In the genomic region with DNA sequence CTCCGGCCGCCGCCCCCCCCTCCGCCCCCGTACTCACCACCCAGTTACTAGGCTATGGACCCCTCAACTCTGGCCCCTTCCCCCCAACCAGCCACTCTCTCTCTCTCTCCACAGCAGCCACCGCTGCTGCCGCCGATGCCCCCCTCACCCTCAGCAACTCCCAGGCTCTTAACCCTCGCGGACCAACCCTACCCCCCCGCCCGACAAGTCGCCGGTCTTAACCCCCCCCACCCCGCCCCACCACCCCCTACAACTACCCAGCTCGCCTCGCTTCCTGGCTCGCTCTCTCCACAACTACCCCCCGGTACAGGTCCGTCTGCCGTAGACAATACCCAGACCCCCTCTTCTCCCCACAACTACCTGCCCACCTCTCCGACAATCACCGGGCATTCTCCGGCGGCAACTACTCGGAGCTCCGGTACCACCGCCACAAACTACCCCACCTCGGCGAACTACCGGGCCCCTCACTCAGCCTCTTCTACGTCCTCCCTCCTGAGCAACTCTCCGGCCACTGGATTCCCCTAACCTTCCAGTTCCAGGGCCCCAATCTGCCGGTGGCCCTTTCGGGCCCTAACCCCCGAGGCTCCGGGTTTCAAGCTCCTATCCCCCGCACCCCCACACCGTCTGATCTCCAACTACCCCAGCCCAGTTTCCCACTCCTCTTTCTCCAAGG, we compare ENCODE assay signal across 8 cellular contexts. TPM values are rescaled to one million over a fixed set of nuclear protein-coding genes. Genes with fewer than 3 reads are reported as not detected.
DNase-seq lines count a peak whose midpoint lies in the region; TF ChIP-seq lines count a peak whose summit lies in the region.

No MANE protein-coding gene starts in this region.

- H3K4me3 ChIP-seq in choroid plexus epithelial cell (ENCODE audit: low read depth, low read length) (peak overlapping the region; percentile 89), mesenchymal stem cell (ENCODE audit: insufficient read depth in 1 of 2, low read depth in 1 of 2, low read length in 2 of 2) (peak overlapping the region; percentile 95 to 96)

- peak overlapping the region; percentile 86 for H4K8ac ChIP-seq in mesenchymal stem cell (ENCODE audit: low read length)

- peak overlapping the region; percentile 92 for H4K91ac ChIP-seq in mesenchymal stem cell (ENCODE audit: low read length)

- peak overlapping the region; percentile 99 for H3K9ac ChIP-seq in mesenchymal stem cell (ENCODE audit: low read length)

- no peaks in the 10 kb centered on the region for H3K27me3 ChIP-seq in mesenchymal stem cell (ENCODE audit: control insufficient read depth in 1 of 2, insufficient read depth in 1 of 2, low read length in 2 of 2)

- peak overlapping the region; percentile 88 to 94 for H3K18ac ChIP-seq in mesenchymal stem cell (ENCODE audit: low read depth in 1 of 2, low read length in 2 of 2)

- peaks cover 34 to 44% of the 10 kb centered on the region in 2 experiments for H3K36me3 ChIP-seq in mesenchymal stem cell (ENCODE audit: control insufficient read depth in 1 of 2, insufficient read depth in 2 of 2, low read depth in 1 of 2, low read length in 2 of 2)

- peak overlapping the region; percentile 90 to 97 for H3K4ac ChIP-seq in mesenchymal stem cell (ENCODE audit: low read depth in 1 of 2, low read length in 2 of 2)

- peak overlapping the region; percentile 94 for H2BK5ac ChIP-seq in mesenchymal stem cell (ENCODE audit: low read depth, low read length, poor library complexity, severe bottlenecking)

- peak overlapping the region; percentile 97 for H3K27ac Mint-ChIP-seq in type B pancreatic cell

- peak overlapping the region; percentile 57 to 97 for H3K23ac ChIP-seq in mesenchymal stem cell (ENCODE audit: low read length in 2 of 2)

- H3K4me1 ChIP-seq in mesenchymal stem cell (ENCODE audit: control insufficient read depth, insufficient read depth, low read depth, low read length), result peaks cover 36% of the 10 kb centered on the region

- H3K4me3 Mint-ChIP-seq in type B pancreatic cell, result peak overlapping the region; percentile 98

- H3K79me1 ChIP-seq in mesenchymal stem cell (replicated peaks; ENCODE audit: low read length, poor library complexity, severe bottlenecking), result peaks cover 8% of the 10 kb centered on the region

- H3K27me3 Mint-ChIP-seq in type B pancreatic cell, result peaks cover 4% of the 10 kb centered on the region

- H2BK12ac ChIP-seq in mesenchymal stem cell (ENCODE audit: low read length in 2 of 2), result peak overlapping the region; percentile 15 to 69

- H3K4me1 Mint-ChIP-seq in type B pancreatic cell (ENCODE audit: unreplicated experiment), result peaks cover 38% of the 10 kb centered on the region

- DNase-seq in GM03348 (ENCODE audit: low spot score) (peak; percentile 50), OCI-M1 (lab: John Stamatoyannopoulos, UW) (peak; percentile 60), choroid plexus epithelial cell (ENCODE audit: low read depth) (peak; percentile 43), mesenchymal stem cell (no peak), type B pancreatic cell (ENCODE audit: extremely low spot score, unreplicated experiment) (no peak), NCI-H1048 (lab: John Stamatoyannopoulos, UW) (no peak), NCI-H2227 treated with DMSO at 0.1 percent for 48 hours (lab: John Stamatoyannopoulos, UW) (no peak), HPDE6-E6E7 (ENCODE audit: extremely low spot score) (no peak)

- peak overlapping the region; percentile 49 for H2AK5ac ChIP-seq in mesenchymal stem cell (ENCODE audit: low read length, severe bottlenecking)

- peaks cover 27% of the 10 kb centered on the region for H3K36me3 Mint-ChIP-seq in type B pancreatic cell

- peak overlapping the region; percentile 35 for H3K4me2 ChIP-seq in mesenchymal stem cell (ENCODE audit: low read length, poor library complexity, severe bottlenecking)

- H2AFZ ChIP-seq in mesenchymal stem cell (ENCODE audit: low read depth, low read length), result no peak overlapping the region

- peak overlapping the region; percentile 99 for H2BK120ac ChIP-seq in mesenchymal stem cell (ENCODE audit: low read depth, low read length)

- peak overlapping the region; percentile 88 for H3K27ac ChIP-seq in mesenchymal stem cell (ENCODE audit: low read length, poor library complexity, severe bottlenecking)

- WGBS in mesenchymal stem cell, result under 1% methylated on average over 31 of the region's 39 CpGs

- no peaks in the 10 kb centered on the region for H3K9me3 ChIP-seq in mesenchymal stem cell (ENCODE audit: control insufficient read depth, low read length)

- H2BK15ac ChIP-seq in mesenchymal stem cell (ENCODE audit: low read depth, poor library complexity, severe bottlenecking), result no peak overlapping the region

- H3K9me3 Mint-ChIP-seq in type B pancreatic cell, result no peaks in the 10 kb centered on the region

- TF ChIP-seq CTCF in choroid plexus epithelial cell (conservative IDR thresholded peaks at IDR 0.05; ENCODE audit: low read depth, low read length), result no peak
- no peak for TF ChIP-seq CTCF in type B pancreatic cell (conservative IDR thresholded peaks at IDR 0.05)

- H3K14ac ChIP-seq in mesenchymal stem cell (ENCODE audit: low read length in 2 of 2), result peak overlapping the region; percentile 94 to 97

RNA-seq across cellular contexts. Expression of gene PHF23, which starts 0.7 kb away (rescaled TPM):
- 117 TPM for polyA plus RNA-seq in mesenchymal stem cell (2013, experiment 1 of 2)
- polyA plus RNA-seq in mesenchymal stem cell (2013, experiment 2 of 2), result 119 TPM
- 42.8 and 61.1 TPM in 2 replicates for total RNA-seq in type B pancreatic cell (ENCODE audit: low replicate concordance)

RNA-seq across cellular contexts. Expression of gene GABARAP, which starts 3.7 kb away (rescaled TPM):
- 1,180 TPM for polyA plus RNA-seq in mesenchymal stem cell (2013, experiment 1 of 2)
- 1,203 TPM for polyA plus RNA-seq in mesenchymal stem cell (2013, experiment 2 of 2)
- total RNA-seq in type B pancreatic cell (ENCODE audit: low replicate concordance), result 478 and 570 TPM in 2 replicates

RNA-seq across cellular contexts. Expression of gene DVL2, which starts 4.2 kb away (rescaled TPM):
- polyA plus RNA-seq in mesenchymal stem cell (2013, experiment 1 of 2), result 40.7 TPM
- 39.7 TPM for polyA plus RNA-seq in mesenchymal stem cell (2013, experiment 2 of 2)
- 62.8 and 93.9 TPM in 2 replicates for total RNA-seq in type B pancreatic cell (ENCODE audit: low replicate concordance)

RNA-seq across cellular contexts. Expression of gene CTDNEP1, which starts 13.0 kb away (rescaled TPM):
- 136 TPM for polyA plus RNA-seq in mesenchymal stem cell (2013, experiment 1 of 2)
- polyA plus RNA-seq in mesenchymal stem cell (2013, experiment 2 of 2), result 141 TPM
- total RNA-seq in type B pancreatic cell (ENCODE audit: low replicate concordance), result 138 and 154 TPM in 2 replicates

RNA-seq across cellular contexts. Expression of gene ELP5, which starts 13.5 kb away (rescaled TPM):
- polyA plus RNA-seq in mesenchymal stem cell (2013, experiment 1 of 2), result 36.8 TPM
- 39.0 TPM for polyA plus RNA-seq in mesenchymal stem cell (2013, experiment 2 of 2)
- total RNA-seq in type B pancreatic cell (ENCODE audit: low replicate concordance), result 43.1 and 55.7 TPM in 2 replicates

Comparison
In these comparisons a context has a peak if more than half of its experiments do, and no peak if none do; other contexts are left out.
1. DNase-seq: peak in GM03348 (single experiment), OCI-M1 (single experiment) and choroid plexus epithelial cell (single experiment); none in mesenchymal stem cell (single experiment), type B pancreatic cell (single experiment), NCI-H1048 (single experiment), NCI-H2227 treated with DMSO at 0.1 percent for 48 hours (single experiment) and HPDE6-E6E7 (single experiment).